In the genomic region with DNA sequence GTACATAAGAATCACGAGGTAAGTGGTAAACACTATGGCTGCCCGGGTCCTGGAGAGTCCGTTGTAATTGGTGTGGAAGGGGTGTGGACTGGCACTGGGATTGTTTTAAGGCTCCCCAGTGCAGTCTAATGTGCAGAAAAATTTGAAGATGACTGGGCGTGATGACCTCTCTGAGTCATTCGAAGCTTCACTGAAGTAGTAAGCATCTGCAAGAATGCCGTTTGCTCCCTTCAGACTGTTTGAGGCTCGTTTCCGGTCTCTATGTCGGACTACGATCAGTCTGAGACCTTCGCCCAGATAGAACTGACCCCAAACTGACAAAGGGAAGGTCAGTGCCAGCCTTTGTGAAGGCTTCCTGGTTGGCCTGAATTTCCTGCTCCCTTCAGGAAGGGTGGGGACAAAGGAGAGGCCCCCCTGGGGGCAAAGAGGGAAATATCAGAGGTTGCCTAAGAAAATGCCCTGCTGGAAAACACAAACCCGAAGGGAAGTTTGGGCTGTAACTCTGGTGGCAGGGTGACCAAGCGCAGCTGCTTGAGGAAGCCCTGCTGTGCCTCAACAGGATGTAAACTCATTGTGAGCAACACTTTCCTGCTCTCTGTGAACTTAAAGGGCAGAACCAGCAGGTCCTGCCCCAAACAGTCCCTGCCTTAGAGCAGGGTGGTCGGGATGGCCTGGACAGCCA, we compare ENCODE assay signal across 8 cellular contexts. TPM values are rescaled to one million over a fixed set of nuclear protein-coding genes. Genes with fewer than 3 reads are reported as not detected.
DNase-seq lines count a peak whose midpoint lies in the region; ATAC-seq and TF ChIP-seq lines count a peak whose summit lies in the region.

No MANE protein-coding gene starts in this region.

- peak overlapping the region; percentile 78 for H3K27ac Mint-ChIP-seq in activated B cell treated with CpG ODN at 0.5 μM for 24 hours

- peak overlapping the region; percentile 3 for H3K4me3 Mint-ChIP-seq in activated B cell treated with CpG ODN at 0.5 μM for 24 hours

- intact Hi-C loops in activated B cell treated with CpG ODN at 0.5 μM for 24 hours (cut with micrococcal nuclease) = loop anchor here (1.0 to 10.0 kb wide), 2 partner anchors 11 to 319 kb away; no protein-coding TSS in a partner anchor
- intact Hi-C loops in sciatic nerve (cut with DNase I) = no loop called here
- intact Hi-C loops in aorta (cut with DNase I) = loop anchor here in 1 of 2 donors (10.0 kb wide), 1 partner anchor 539 kb away; a partner anchor contains a TSS

- TF ChIP-seq CTCF in GM06990 (IDR thresholded peaks at IDR 0.05; ENCODE audit: insufficient read depth, low read length, poor library complexity, severe bottlenecking) (no peak), activated B cell treated with CpG ODN at 0.5 μM for 24 hours (IDR thresholded peaks at IDR 0.05) (no peak), fibroblast of the aortic adventitia (IDR thresholded peaks at IDR 0.05; ENCODE audit: insufficient read depth, low read length) (no peak), GM10266 (IDR thresholded peaks at IDR 0.05; ENCODE audit: control insufficient read depth, insufficient read depth, low read depth, missing control alignments) (no peak)

- peaks cover 32% of the 10 kb centered on the region for H3K4me1 Mint-ChIP-seq in activated B cell treated with CpG ODN at 0.5 μM for 24 hours

- WGBS in aorta, 2 donors = 92 to 95% methylated on average over 14 of the region's 14 CpGs

- ATAC-seq in HG03045 (IDR thresholded peaks at IDR 0.05; ENCODE audit: unreplicated experiment) (peak; percentile 44), activated B cell treated with CpG ODN at 0.5 μM for 24 hours (ENCODE audit: low read depth) (peak; percentile 67), sciatic nerve (peak; percentile 67), aorta (ENCODE audit: low FRiP score) (no peak), GM19463 (IDR thresholded peaks at IDR 0.05; ENCODE audit: unreplicated experiment) (no peak)

- H3K27ac ChIP-seq in aorta (ENCODE audit: low read depth in 1 of 2, low read length in 2 of 2) = no peak overlapping the region

- no peaks in the 10 kb centered on the region for H3K36me3 Mint-ChIP-seq in activated B cell treated with CpG ODN at 0.5 μM for 24 hours (ENCODE audit: low read depth)

- POLR2A ChIA-PET in activated B cell treated with CpG ODN at 0.5 μM for 24 hours (lab: Charles Lee) = interaction anchor here (0.6 kb wide), 1 partner anchor 429 kb away, joined by 3 read pairs; no protein-coding TSS in a partner anchor

- CTCF ChIA-PET in activated B cell treated with CpG ODN at 0.5 μM for 24 hours (lab: Charles Lee) = no interaction called here

- no peaks in the 10 kb centered on the region for H3K27me3 ChIP-seq in GM06990 (replicated peaks; ENCODE audit: control insufficient read depth, insufficient read depth, low read length)
- H3K27me3 ChIP-seq in aorta (ENCODE audit: control insufficient read depth in 1 of 2, insufficient read depth in 2 of 2, low read length in 1 of 2) = no peaks in the 10 kb centered on the region

- no peaks in the 10 kb centered on the region for H3K27me3 Mint-ChIP-seq in activated B cell treated with CpG ODN at 0.5 μM for 24 hours

- peaks cover 0 to 5% of the 10 kb centered on the region in 2 donors for H3K4me1 ChIP-seq in aorta (ENCODE audit: control insufficient read depth in 1 of 2, insufficient read depth in 2 of 2, low read length in 2 of 2)

- H3K36me3 ChIP-seq in GM06990 (ENCODE audit: control insufficient read depth, insufficient read depth, low read length) (no peaks in the 10 kb centered on the region), aorta (ENCODE audit: control insufficient read depth in 1 of 2, insufficient read depth in 2 of 2, low read length in 1 of 2) (no peaks in the 10 kb centered on the region)

- no peaks in the 10 kb centered on the region for H3K9me3 ChIP-seq in aorta (ENCODE audit: control insufficient read depth, low read length)

- H3K4me3 ChIP-seq in GM06990 (replicated peaks; ENCODE audit: low read depth, low read length) = no peak overlapping the region
- no peak overlapping the region for H3K4me3 ChIP-seq in fibroblast of the aortic adventitia (ENCODE audit: low read depth, low read length)
- no peak overlapping the region for H3K4me3 ChIP-seq in aorta (ENCODE audit: low read length in 2 of 2)

- peak; percentile 50 for DNase-seq in GM06990 (ENCODE audit: extremely low read depth, insufficient read length)
- no peak for DNase-seq in activated B cell treated with CpG ODN at 0.5 μM for 24 hours
- DNase-seq in fibroblast of the aortic adventitia (ENCODE audit: low read depth) = peak; percentile 87
- DNase-seq in sciatic nerve (ENCODE audit: low spot score) = no peak
- DNase-seq in GM10266 (ENCODE audit: extremely low spot score) = no peak
- no peak for DNase-seq in aorta

- no peaks in the 10 kb centered on the region for H3K9me3 Mint-ChIP-seq in activated B cell treated with CpG ODN at 0.5 μM for 24 hours

RNA-seq across cellular contexts. Expression of a gene that starts 34.6 kb away (rescaled TPM):
- 7.6 and 9.1 TPM in 2 replicates for total RNA-seq in activated B cell treated with CpG ODN at 0.5 μM for 24 hours
- 19.7 and 38.8 TPM in 2 replicates for total RNA-seq in fibroblast of the aortic adventitia (ENCODE audit: low replicate concordance)
- 22.5 TPM for total RNA-seq in sciatic nerve
- total RNA-seq in aorta = 10 to 100 TPM; 11.7 to 17.6 TPM
- polyA plus RNA-seq in aorta = 10 to 100 TPM in 1 of 2 donors, 1 to 10 TPM in 1; 8.4 to 20.5 TPM

RNA-seq across cellular contexts. Expression of a gene that starts 34.8 kb away (rescaled TPM):
- total RNA-seq in activated B cell treated with CpG ODN at 0.5 μM for 24 hours = 24.7 and 28.4 TPM in 2 replicates
- 32.4 and 48.9 TPM in 2 replicates for total RNA-seq in fibroblast of the aortic adventitia (ENCODE audit: low replicate concordance)
- 25.3 TPM for total RNA-seq in sciatic nerve
- 10 to 100 TPM; 20.6 to 27.1 TPM for total RNA-seq in aorta
- polyA plus RNA-seq in aorta = 10 to 100 TPM; 13.3 to 26.0 TPM

Comparison
In these comparisons a context has a peak if more than half of its experiments do, and no peak if none do; other contexts are left out.
1. DNase-seq: peak in GM06990 (single experiment) and fibroblast of the aortic adventitia (single experiment); none in activated B cell treated with CpG ODN at 0.5 μM for 24 hours (single experiment), sciatic nerve (single experiment), GM10266 (single experiment) and aorta (0 of 2).
2. ATAC-seq: peak in HG03045 (single experiment), activated B cell treated with CpG ODN at 0.5 μM for 24 hours (single experiment) and sciatic nerve (single experiment); none in aorta (single experiment) and GM19463 (single experiment).